ENCODE assay signal across 14 cellular contexts in the genomic region with DNA sequence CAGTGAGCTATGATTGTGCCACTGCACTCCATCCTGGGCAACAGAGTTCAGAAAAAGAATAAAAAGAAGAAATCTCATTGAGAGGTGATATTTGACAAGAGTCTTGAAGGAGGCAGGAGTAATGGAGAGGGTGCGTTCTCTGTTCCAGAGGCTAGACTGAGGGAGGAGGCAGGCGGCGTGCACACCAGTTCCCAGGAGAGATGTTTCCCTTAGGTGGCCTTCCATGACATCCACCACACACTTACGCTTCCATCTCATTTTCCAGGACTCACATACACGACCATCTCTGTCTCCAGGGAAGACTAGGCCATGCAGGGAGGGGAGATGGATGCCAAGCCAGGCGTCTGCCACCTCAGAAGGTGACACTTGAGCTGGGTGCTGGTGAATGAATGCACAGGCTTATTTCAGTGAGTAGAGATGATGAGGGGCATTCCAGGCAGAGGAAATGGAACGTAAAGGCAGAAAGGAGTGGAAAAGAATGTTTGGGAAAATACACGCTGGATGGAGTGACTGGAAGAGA. TPM values are rescaled to one million over a fixed set of nuclear protein-coding genes. Genes with fewer than 3 reads are reported as not detected.
DNase-seq lines count a peak whose midpoint lies in the region; ATAC-seq, FAIRE-seq and TF ChIP-seq lines count a peak whose summit lies in the region.
"Had no signal": no experiment of that assay in that cellular context is flagged by ENCODE, and none has a peak within 500 bp of the region (broad histone marks: within the 10 kb centered on the region; RNA-seq: fewer than 3 reads in every experiment).

No MANE protein-coding gene starts in this region.

- in situ Hi-C loops in HepG2 (cut with HindIII; ENCODE audit: extremely low pct_ligation_motif_present, low pct_unique_long_range_greater_than_20kb): no loop called here

- TF ChIP-seq POLR2A in HepG2 (IDR thresholded peaks at IDR 0.05; ENCODE audit: insufficient read depth in 1 of 2, low read depth in 2 of 2, low read length in 2 of 2) (no peak), right lobe of liver (IDR thresholded peaks at IDR 0.05) (no peak), sigmoid colon (IDR thresholded peaks at IDR 0.05) (no peak), H54 (IDR thresholded peaks at IDR 0.05; ENCODE audit: low read depth, low read length) (no peak)

- H3K9me3 ChIP-seq in HepG2 (ENCODE audit: low read length) (no peaks in the 10 kb centered on the region), right lobe of liver (no peaks in the 10 kb centered on the region), sigmoid colon (no peaks in the 10 kb centered on the region), mucosa of descending colon (no peaks in the 10 kb centered on the region)
- H3K9me3 ChIP-seq: BLaER1 treated with 17β-estradiol and CSF1 and Interleukin-3, amounts not matched to agents 10 nM and 100 nM had no signal

- POLR2A ChIA-PET in HepG2 (lab: Yijun Ruan, JAX): no interaction called here

- no peak for TF ChIP-seq RAD21 in HepG2 (CRISPR knock-in tag; IDR thresholded peaks at IDR 0.05)

- TF ChIP-seq CTCF in HepG2 (CRISPR knock-in tag; IDR thresholded peaks at IDR 0.05) (no peak), right lobe of liver (IDR thresholded peaks at IDR 0.05) (no peak), sigmoid colon (IDR thresholded peaks at IDR 0.05) (no peak), mucosa of descending colon (IDR thresholded peaks at IDR 0.05) (no peak)

- no peaks in the 10 kb centered on the region for H3K79me2 ChIP-seq in HepG2 (ENCODE audit: insufficient read depth, low read length)

- no peak overlapping the region for H2AFZ ChIP-seq in HepG2 (ENCODE audit: low read length)
- H2AFZ ChIP-seq: GM23338 had no signal

- no peak overlapping the region for H3K4me2 ChIP-seq in HepG2 (ENCODE audit: low read depth, low read length)
- H3K4me2 ChIP-seq: BLaER1 treated with 17β-estradiol and CSF1 and Interleukin-3, amounts not matched to agents 10 nM and 100 nM; GM23338 had no signal

- ATAC-seq in HepG2 (no peak), right lobe of liver (no peak), GM18858 (IDR thresholded peaks at IDR 0.05; ENCODE audit: unreplicated experiment) (no peak), mucosa of descending colon (no peak)
- ATAC-seq: GM23338 had no signal

- H3K27me3 ChIP-seq in HepG2 (ENCODE audit: control insufficient read depth in 1 of 2, insufficient read depth in 2 of 2, low read length in 2 of 2): no peaks in the 10 kb centered on the region; a peak in 1 of 5 replicates
- H3K27me3 ChIP-seq in right lobe of liver: no peaks in the 10 kb centered on the region
- no peaks in the 10 kb centered on the region for H3K27me3 ChIP-seq in sigmoid colon
- H3K27me3 ChIP-seq: BLaER1 treated with 17β-estradiol and CSF1 and Interleukin-3, amounts not matched to agents 10 nM and 100 nM had no signal

- H3K4me1 ChIP-seq in HepG2 (ENCODE audit: insufficient read depth, low read length): peaks cover 24% of the 10 kb centered on the region
- H3K4me1 ChIP-seq in right lobe of liver: peaks cover 0 to 11% (median 0%) of the 10 kb centered on the region in 4 donors
- peaks cover 0 to 9% (median 7%) of the 10 kb centered on the region in 4 donors for H3K4me1 ChIP-seq in sigmoid colon
- no peaks in the 10 kb centered on the region for H3K4me1 ChIP-seq in mucosa of descending colon (ENCODE audit: low read depth)

- H3K9ac ChIP-seq in HepG2 (ENCODE audit: insufficient read depth, low read depth, low read length): no peak overlapping the region
- H3K9ac ChIP-seq: BLaER1 treated with 17β-estradiol and CSF1 and Interleukin-3, amounts not matched to agents 10 nM and 100 nM had no signal

- no peak overlapping the region for H3K4me3 ChIP-seq in HepG2 (replicated peaks in 1 of 3; ENCODE audit: insufficient read depth in 1 of 3, low read depth in 2 of 3, low read length in 3 of 3)
- H3K4me3 ChIP-seq in right lobe of liver: no peak overlapping the region
- H3K4me3 ChIP-seq in sigmoid colon: no peak overlapping the region
- no peak overlapping the region for H3K4me3 ChIP-seq in mucosa of descending colon
- H3K4me3 ChIP-seq: BLaER1 treated with 17β-estradiol and CSF1 and Interleukin-3, amounts not matched to agents 10 nM and 100 nM; GM23338 had no signal

- no peaks in the 10 kb centered on the region for H4K20me1 ChIP-seq in HepG2 (ENCODE audit: insufficient read depth, low read length)
- H4K20me1 ChIP-seq: BLaER1 treated with 17β-estradiol and CSF1 and Interleukin-3, amounts not matched to agents 10 nM and 100 nM had no signal

- BruUV-seq in HepG2 (replicated peaks; lab: Mats Ljungman, UMichigan): no TSS peak

- intact Hi-C loops in HepG2 (cut with micrococcal nuclease; ENCODE audit: unreplicated experiment): no loop called here
- intact Hi-C loops in right lobe of liver (cut with DNase I): no loop called here
- intact Hi-C loops in sigmoid colon (cut with DNase I): no loop called here
- intact Hi-C loops in mucosa of descending colon (cut with DNase I, micrococcal nuclease): no loop called here

- DNase-seq in HepG2 (ENCODE audit: low spot score): no peak
- no peak for DNase-seq in right lobe of liver
- peak; percentile 3 for DNase-seq in mucosa of gallbladder (ENCODE audit: low spot score)
- DNase-seq in sigmoid colon: peak; percentile 14
- DNase-seq in H54 (ENCODE audit: insufficient read length, low spot score): no peak
- DNase-seq in mucosa of descending colon: no peak
- DNase-seq: ACHN; Calu3; CD4-positive, CD25-positive, alpha-beta regulatory T cell; DMS 273 treated with DMSO at 0.1 percent for 48 hours; H9 had no signal

- FAIRE-seq in HepG2 (lab: Jason Lieb, UNC): no peak
- no peak for FAIRE-seq in H54 (lab: Jason Lieb, UNC)

- no peak for TF ChIP-seq EP300 in HepG2 (IDR thresholded peaks at IDR 0.05; ENCODE audit: low read depth in 2 of 2, low read length in 2 of 2)
- TF ChIP-seq EP300 in HepG2 (CRISPR knock-in tag; IDR thresholded peaks at IDR 0.05; ENCODE audit: borderline replicate concordance): no peak
- TF ChIP-seq EP300 in sigmoid colon (IDR thresholded peaks at IDR 0.05): no peak

- H3K27ac ChIP-seq in HepG2 (ENCODE audit: extremely low read length, insufficient read depth, low read length): no peak overlapping the region
- H3K27ac ChIP-seq in right lobe of liver: no peak overlapping the region
- no peak overlapping the region for H3K27ac ChIP-seq in sigmoid colon
- H3K27ac ChIP-seq: BLaER1 treated with 17β-estradiol and CSF1 and Interleukin-3, amounts not matched to agents 10 nM and 100 nM had no signal

- H3K36me3 ChIP-seq in HepG2 (replicated peaks in 1 of 2; ENCODE audit: control insufficient read depth in 1 of 2, insufficient read depth in 2 of 2, low read length in 2 of 2) (no peaks in the 10 kb centered on the region), right lobe of liver (no peaks in the 10 kb centered on the region), sigmoid colon (no peaks in the 10 kb centered on the region), mucosa of descending colon (ENCODE audit: low read depth) (no peaks in the 10 kb centered on the region)
- H3K36me3 ChIP-seq: BLaER1 treated with 17β-estradiol and CSF1 and Interleukin-3, amounts not matched to agents 10 nM and 100 nM had no signal

- CTCF ChIA-PET in HepG2 (lab: Yijun Ruan, JAX; ENCODE audit: low intra/inter-chr PET ratio, low total read pairs): no interaction called here

- 63% methylated on average over 8 of the region's 8 CpGs for WGBS in HepG2 (ENCODE audit: low lambda C conversion rate)
- 52% methylated on average over 4 of the region's 8 CpGs for WGBS in right lobe of liver (ENCODE audit: insufficient coverage, low coverage, low lambda C conversion rate, missing lambda C conversion rate)
- 85 to 88% methylated on average over 8 of the region's 8 CpGs for WGBS in sigmoid colon, 2 donors

TF ChIP-seq in HepG2, 621 proteins besides CTCF, POLR2A, EP300 and RAD21 (continues in another document):
- TF ChIP-seq SALL2 (CRISPR knock-in tag; IDR thresholded peaks at IDR 0.05): no peak
- peak; percentile 80; the same call in 1 of the 2 replicates for TF ChIP-seq ZSCAN22 (CRISPR knock-in tag; IDR thresholded peaks at IDR 0.05)
- TF ChIP-seq MIER3 (CRISPR knock-in tag; IDR thresholded peaks at IDR 0.05; ENCODE audit: borderline replicate concordance): no peak

RNA-seq across cellular contexts. Expression of gene N4BP1, which starts 25.3 kb away (rescaled TPM):
- total RNA-seq in HepG2 (2016; rRNA removed; fragmentation: Illumina TruSeq; extraction: Trizol) (43.9 and 46.5 TPM in 2 replicates), right lobe of liver (10 to 100 TPM; 10.5 to 17.8 (median 12.1) TPM), mucosa of gallbladder (30.7 TPM), sigmoid colon (10 to 100 TPM; 22.4 to 28.1 (median 26.1) TPM), mucosa of descending colon (10 to 100 TPM; 34.6 to 38.9 (median 37.1) TPM)
- total RNA-seq in HepG2 (2016; cell fraction: cytosol; rRNA removed; fragmentation: Illumina TruSeq; extraction: Trizol; ENCODE audit: low read depth): 30.7 and 33.0 TPM in 2 replicates
- 41.9 and 43.3 TPM in 2 replicates for total RNA-seq in HepG2 (2016; cell fraction: insoluble cytoplasmic fraction; rRNA removed; fragmentation: Illumina TruSeq; extraction: Trizol)
- 52.7 and 60.8 TPM in 2 replicates for total RNA-seq in HepG2 (2016; cell fraction: membrane; rRNA removed; fragmentation: Illumina TruSeq; extraction: Trizol)
- total RNA-seq in HepG2 (2016; cell fraction: nucleus; rRNA removed; fragmentation: Illumina TruSeq; extraction: Trizol): 39.0 and 46.1 TPM in 2 replicates
- polyA plus RNA-seq in HepG2 (2011; rRNA removed) (19.5 and 21.4 TPM in 2 replicates), sigmoid colon (10 to 100 TPM; 15.1 to 20.4 (median 17.3) TPM)
- 9.8 and 10.1 TPM in 2 replicates for polyA plus RNA-seq in HepG2 (2011; cell fraction: cytosol; rRNA removed)
- polyA plus RNA-seq in HepG2 (2011; cell fraction: nucleus; rRNA removed): 21.8 and 26.8 TPM in 2 replicates
- polyA plus RNA-seq in HepG2 (2012): 20.4 and 24.7 TPM in 2 replicates
- 2.5 and 3.4 TPM in 2 replicates for polyA plus RNA-seq in HepG2 (2016; cell fraction: cytosol; fragmentation: Illumina TruSeq; extraction: Trizol; ENCODE audit: low read depth)
- polyA plus RNA-seq in HepG2 (2016; cell fraction: insoluble cytoplasmic fraction; fragmentation: Illumina TruSeq; extraction: Trizol; ENCODE audit: low read depth): 37.7 and 43.0 TPM in 2 replicates
- 8.9 and 11.1 TPM in 2 replicates for polyA plus RNA-seq in HepG2 (2016; cell fraction: membrane; fragmentation: Illumina TruSeq; extraction: Trizol; ENCODE audit: low read depth)
- polyA plus RNA-seq in HepG2 (2016; cell fraction: nucleus; fragmentation: Illumina TruSeq; extraction: Trizol; ENCODE audit: insufficient read depth, low read depth): 44.5 and 49.0 TPM in 2 replicates
- polyA minus RNA-seq in HepG2 (2011; rRNA and poly(A)+ RNA removed; ENCODE audit: low replicate concordance): 5.4 and 18.1 TPM in 2 replicates
- 24.2 and 26.0 TPM in 2 replicates for polyA minus RNA-seq in HepG2 (2011; cell fraction: cytosol; rRNA and poly(A)+ RNA removed)
- polyA minus RNA-seq in HepG2 (2011; cell fraction: nucleus; rRNA and poly(A)+ RNA removed): 43.1 and 53.5 TPM in 2 replicates

Comparison
In these comparisons a context has a peak if more than half of its experiments do, and no peak if none do; other contexts are left out.
1. DNase-seq: peak in mucosa of gallbladder (single experiment) and sigmoid colon (single experiment); none in HepG2 (single experiment), right lobe of liver (0 of 3), H54 (single experiment) and mucosa of descending colon (0 of 3).